20 cellular contexts compared by ENCODE assay signal in genomic region chr2:219501849-219502248, GRCh38. TPM values are rescaled to one million over a fixed set of nuclear protein-coding genes. Genes with fewer than 3 reads are reported as not detected.
DNase-seq lines count a peak whose midpoint lies in the region; TF ChIP-seq lines count a peak whose summit lies in the region.
"Had no signal": no experiment of that assay in that cellular context is flagged by ENCODE, and none has a peak within 500 bp of the region (broad histone marks: within the 10 kb centered on the region; RNA-seq: fewer than 3 reads in every experiment).

No MANE protein-coding gene starts in this region.

- H3K4me3 Mint-ChIP-seq in T-helper 2 cell treated with Interferon-gamma antibody and Interleukin-4, amounts not matched to agents 5 μg/mL and 100 μg/mL, for 36 hours: no peak overlapping the region

- TF ChIP-seq EP300 in neural cell (conservative IDR thresholded peaks at IDR 0.05; ENCODE audit: poor library complexity, severe bottlenecking): no peak

- H3K27me3 Mint-ChIP-seq in T-helper 2 cell treated with Interferon-gamma antibody and Interleukin-4, amounts not matched to agents 5 μg/mL and 100 μg/mL, for 36 hours (ENCODE audit: low read depth): peaks cover 13% of the 10 kb centered on the region

- no peak for DNase-seq in T-helper 2 cell treated with Interferon-gamma antibody and Interleukin-4, amounts not matched to agents 5 μg/mL and 100 μg/mL, for 36 hours (ENCODE audit: low spot score)
- DNase-seq in T-helper 2 cell (no peak), WERI-Rb-1 (no peak), HT-29 (ENCODE audit: low spot score) (no peak), MM.1S (no peak), UCSD-AML1 (lab: John Stamatoyannopoulos, UW; ENCODE audit: unreplicated experiment) (no peak)
- DNase-seq: AML-193; Calu3; CD4-positive, alpha-beta T cell; DMS79 treated with DMSO at 0.1 percent for 48 hours; GF-D8; GOT3; KBM-7 had no signal

- peaks cover 11% of the 10 kb centered on the region for H3K4me1 ChIP-seq in MM.1S (ENCODE audit: low read length)

- TF ChIP-seq RAD21 in neural cell (conservative IDR thresholded peaks at IDR 0.05): no peak

- H3K79me2 ChIP-seq in neural cell (replicated peaks; ENCODE audit: insufficient read depth, low read length) (no peaks in the 10 kb centered on the region), MM.1S (ENCODE audit: low read length) (peaks cover 13% of the 10 kb centered on the region)

- H4K20me1 ChIP-seq in neural cell (ENCODE audit: insufficient read depth): no peaks in the 10 kb centered on the region
- no peaks in the 10 kb centered on the region for H4K20me1 ChIP-seq in MM.1S (ENCODE audit: insufficient read depth, low read length)

- peak overlapping the region; percentile 30 for H3K27ac ChIP-seq in WERI-Rb-1
- no peak overlapping the region for H3K27ac ChIP-seq in neural cell (ENCODE audit: low read length)
- H3K27ac ChIP-seq in MM.1S (ENCODE audit: low read length): no peak overlapping the region
- H3K27ac ChIP-seq: 22Rv1, A549, C4-2B had no signal

- TF ChIP-seq CTCF in WERI-Rb-1 (IDR thresholded peaks at IDR 0.05; ENCODE audit: low read depth, low read length) (no peak), neural cell (IDR thresholded peaks at IDR 0.05; ENCODE audit: poor library complexity, severe bottlenecking) (no peak), MM.1S (IDR thresholded peaks at IDR 0.05; ENCODE audit: low read length) (no peak)

- H3K27ac Mint-ChIP-seq in T-helper 2 cell treated with Interferon-gamma antibody and Interleukin-4, amounts not matched to agents 5 μg/mL and 100 μg/mL, for 36 hours: peak overlapping the region; percentile 8
- H3K27ac Mint-ChIP-seq: CD4-positive, alpha-beta T cell had no signal

- H3K4me2 ChIP-seq in neural cell (ENCODE audit: low read length) (no peak overlapping the region), MM.1S (ENCODE audit: low read depth, low read length) (no peak overlapping the region)
- H3K4me2 ChIP-seq: A549 had no signal

- H3K36me3 ChIP-seq in WERI-Rb-1: peaks cover 14% of the 10 kb centered on the region
- H3K36me3 ChIP-seq in neural cell (ENCODE audit: insufficient read depth, low read length): no peaks in the 10 kb centered on the region
- H3K36me3 ChIP-seq in MM.1S (replicated peaks; ENCODE audit: insufficient read depth, low read length): no peaks in the 10 kb centered on the region

- peaks cover 28% of the 10 kb centered on the region for H3K4me1 Mint-ChIP-seq in T-helper 2 cell treated with Interferon-gamma antibody and Interleukin-4, amounts not matched to agents 5 μg/mL and 100 μg/mL, for 36 hours (ENCODE audit: low read depth)

- H2AFZ ChIP-seq in neural cell (ENCODE audit: low read depth, low read length) (no peak overlapping the region), MM.1S (ENCODE audit: low read length) (no peak overlapping the region)

- H3K27me3 ChIP-seq in WERI-Rb-1 (ENCODE audit: insufficient read depth, low read depth, severe bottlenecking): no peaks in the 10 kb centered on the region
- peaks cover 18% of the 10 kb centered on the region for H3K27me3 ChIP-seq in neural cell (ENCODE audit: insufficient read depth, low read depth, low read length)
- H3K27me3 ChIP-seq in MM.1S (replicated peaks; ENCODE audit: insufficient read depth, low read length): peaks cover 9% of the 10 kb centered on the region

- H3K9ac ChIP-seq in neural cell (ENCODE audit: low read length): peak overlapping the region; percentile 5
- no peak overlapping the region for H3K9ac ChIP-seq in MM.1S (ENCODE audit: low read length)

- no peaks in the 10 kb centered on the region for H3F3A ChIP-seq in neural cell (ENCODE audit: insufficient read depth, low read length, poor library complexity, severe bottlenecking)
- no peaks in the 10 kb centered on the region for H3F3A ChIP-seq in MM.1S (ENCODE audit: insufficient read depth, low read length)

- H3K9me3 Mint-ChIP-seq in T-helper 2 cell treated with Interferon-gamma antibody and Interleukin-4, amounts not matched to agents 5 μg/mL and 100 μg/mL, for 36 hours: no peaks in the 10 kb centered on the region
- H3K9me3 Mint-ChIP-seq: CD4-positive, alpha-beta T cell had no signal

- H3K36me3 Mint-ChIP-seq in T-helper 2 cell treated with Interferon-gamma antibody and Interleukin-4, amounts not matched to agents 5 μg/mL and 100 μg/mL, for 36 hours (ENCODE audit: low read depth): peaks cover 14% of the 10 kb centered on the region

- H3K9me3 ChIP-seq in WERI-Rb-1 (ENCODE audit: severe bottlenecking): no peaks in the 10 kb centered on the region
- no peaks in the 10 kb centered on the region for H3K9me3 ChIP-seq in neural cell (ENCODE audit: low read length)
- no peaks in the 10 kb centered on the region for H3K9me3 ChIP-seq in MM.1S (replicated peaks; ENCODE audit: insufficient read depth, low read length)
- H3K9me3 ChIP-seq: A549, HAP-1 had no signal

- H3K9me2 ChIP-seq in neural cell (ENCODE audit: insufficient read depth, low read length): no peaks in the 10 kb centered on the region
- H3K9me2 ChIP-seq in MM.1S (replicated peaks; ENCODE audit: insufficient read depth, low read length): no peaks in the 10 kb centered on the region

- no peak overlapping the region for H3K4me3 ChIP-seq in WERI-Rb-1 (ENCODE audit: low read depth, low read length)
- no peak overlapping the region for H3K4me3 ChIP-seq in neural cell (ENCODE audit: low read length)
- H3K4me3 ChIP-seq in MM.1S (ENCODE audit: low read length): no peak overlapping the region
- H3K4me3 ChIP-seq: A549, HAP-1 had no signal

TF ChIP-seq in neural cell, 6 proteins besides CTCF, POLR2A, EP300 and RAD21:
- TF ChIP-seq POLR2AphosphoS5 (IDR thresholded peaks at IDR 0.05): no peak
- TF ChIP-seq REST (IDR thresholded peaks at IDR 0.05; ENCODE audit: borderline replicate concordance): no peak
- TF ChIP-seq TAF1 (IDR thresholded peaks at IDR 0.05; ENCODE audit: low read depth): no peak
- TF ChIP-seq EZH2 (IDR thresholded peaks at IDR 0.05; ENCODE audit: borderline replicate concordance, insufficient read depth, low read length, poor library complexity, severe bottlenecking): no peak
- TF ChIP-seq MXI1 (conservative IDR thresholded peaks at IDR 0.05; ENCODE audit: poor library complexity, severe bottlenecking): no peak
- TF ChIP-seq SMC3 (conservative IDR thresholded peaks at IDR 0.05; ENCODE audit: poor library complexity): no peak

RNA-seq across cellular contexts. Expression of gene GMPPA, which starts 3.2 kb away (rescaled TPM):
- polyA plus RNA-seq in neural cell: 16.9 and 20.4 TPM in 2 replicates
- polyA minus RNA-seq in neural cell: 9.4 and 14.9 TPM in 2 replicates
- total RNA-seq in HT-29 (2014; rRNA removed; shearing (Covaris generic)): 68.2 and 84.5 TPM in 2 replicates

RNA-seq across cellular contexts. Expression of gene ASIC4, which starts 12.4 kb away (rescaled TPM):
- polyA plus RNA-seq in neural cell: 2.7 and 8.9 TPM in 2 replicates
- polyA minus RNA-seq in neural cell: 1.9 and 2.9 TPM in 2 replicates
- 0.08 TPM in 1 of 2 replicates, not detected in the other for total RNA-seq in HT-29 (2014; rRNA removed; shearing (Covaris generic))
- total RNA-seq: HT1080, IMR-90 had no signal

RNA-seq across cellular contexts. Expression of gene CHPF, which starts 41.8 kb away (rescaled TPM):
- 24.3 and 28.6 TPM in 2 replicates for polyA plus RNA-seq in neural cell
- polyA minus RNA-seq in neural cell: 35.1 and 42.4 TPM in 2 replicates
- total RNA-seq in HT-29 (2014; rRNA removed; shearing (Covaris generic)): 70.1 and 75.4 TPM in 2 replicates

RNA-seq across cellular contexts. Expression of gene TMEM198, which starts 42.0 kb away (rescaled TPM):
- polyA plus RNA-seq in neural cell: 39.3 and 44.0 TPM in 2 replicates
- polyA minus RNA-seq in neural cell: 39.7 and 50.9 TPM in 2 replicates
- total RNA-seq in HT-29 (2014; rRNA removed; shearing (Covaris generic)): 5.2 and 5.6 TPM in 2 replicates
